In genomic region chr1:67041836-67042503, GRCh38 we compare ENCODE assay signal across 23 cellular contexts.
DNase-seq lines count a peak whose midpoint lies in the region; ATAC-seq and TF ChIP-seq lines count a peak whose summit lies in the region.
"Had no signal": no experiment of that assay in that cellular context is flagged by ENCODE, and none has a peak within 500 bp of the region (broad histone marks: within the 10 kb centered on the region; RNA-seq: fewer than 3 reads in every experiment).

No MANE protein-coding gene starts in this region.

- H3K4me3 ChIP-seq in choroid plexus epithelial cell (ENCODE audit: low read depth, low read length) = no peak overlapping the region
- H3K4me3 ChIP-seq: left ventricle myocardium inferior, suprapubic skin had no signal

- no peak for TF ChIP-seq CTCF in choroid plexus epithelial cell (conservative IDR thresholded peaks at IDR 0.05; ENCODE audit: low read depth, low read length)

- in situ Hi-C loops in KBM-7 (cut with MboI; ENCODE audit: low pct_unique_long_range_greater_than_20kb, low sequenced_read_pairs) = no loop called here

- no peak for ATAC-seq in GM19463 (IDR thresholded peaks at IDR 0.05; ENCODE audit: unreplicated experiment)
- ATAC-seq: naive thymus-derived CD8-positive, alpha-beta T cell; WTC11 had no signal

- DNase-seq in AG08396 (ENCODE audit: low spot score) (peak; percentile 51), GM03348 (ENCODE audit: low spot score) (peak; percentile 69), choroid plexus epithelial cell (ENCODE audit: low read depth) (peak; percentile 37), hepatic stellate cell (ENCODE audit: low spot score) (peak; percentile 22), NCI-H748 (lab: John Stamatoyannopoulos, UW; ENCODE audit: unreplicated experiment) (no peak), NCI-H226 (no peak), KBM-7 (no peak)
- DNase-seq: activated CD4-positive, alpha-beta T cell treated with anti-CD3 and anti-CD28 coated beads, Interleukin-2, amount 50 U/mL, for 1 hour; activated naive CD4-positive, alpha-beta T cell treated with anti-CD3 and anti-CD28 coated beads, Interleukin-2, amount 10 ng/mL, durations not matched to agents 7 days and 5 days; aorta; central memory CD4-positive, alpha-beta T cell; H7; hypothalamus; left ventricle myocardium inferior; naive thymus-derived CD8-positive, alpha-beta T cell; NCI-H1092; NCI-H2029; occipital lobe; small intestine; stimulated activated CD4-positive, alpha-beta T cell treated with anti-CD3 and anti-CD28 coated beads, Interleukin-2, amount 100 ng/mL, for 24 hours had no signal

Comparison
In these comparisons a context has a peak if more than half of its experiments do, and no peak if none do; other contexts are left out.
1. DNase-seq: peak in AG08396 (single experiment), GM03348 (single experiment), choroid plexus epithelial cell (single experiment) and hepatic stellate cell (single experiment); none in NCI-H748 (single experiment), NCI-H226 (single experiment) and KBM-7 (single experiment).